8 cellular contexts compared by ENCODE assay signal in genomic region chr3:97971679-97972567, GRCh38. TPM values are rescaled to one million over a fixed set of nuclear protein-coding genes. Genes with fewer than 3 reads are reported as not detected.
DNase-seq lines count a peak whose midpoint lies in the region; ATAC-seq and TF ChIP-seq lines count a peak whose summit lies in the region.

TSS of gene RIOX2 (minus strand) at chr3:97972431. CDS start at chr3:97967593, 4,838 bp downstream.

- H3K4me3 ChIP-seq in GM12864 (ENCODE audit: low read depth, low read length) (peak within 1 kb of the TSS; percentile 89), HFF-Myc (replicated peaks; ENCODE audit: low read depth, low read length) (peak within 1 kb of the TSS; percentile 50)

- ATAC-seq in T-helper 17 cell = peak; percentile 96

- H3K27ac Mint-ChIP-seq in T-helper 17 cell = peak within 1 kb of the TSS; percentile 84

- TF ChIP-seq CTCF in GM12864 (IDR thresholded peaks at IDR 0.05; ENCODE audit: low read depth, low read length, missing control alignments) = no peak
- TF ChIP-seq CTCF in HFF-Myc (IDR thresholded peaks at IDR 0.05; ENCODE audit: low read depth, low read length, missing control alignments) = no peak

- peaks cover 2% of the 10 kb centered on the region for H3K36me3 Mint-ChIP-seq in T-helper 17 cell (ENCODE audit: low read depth)

- H3K9me3 ChIP-seq in T-helper 17 cell (ENCODE audit: control insufficient read depth, low read length, poor library complexity, severe bottlenecking) = no peaks in the 10 kb centered on the region

- H3K4me1 Mint-ChIP-seq in T-helper 17 cell = peaks cover 50% of the 10 kb centered on the region

- H3K4me3 Mint-ChIP-seq in T-helper 17 cell = peak within 1 kb of the TSS; percentile 93

- no peaks in the 10 kb centered on the region for H3K27me3 Mint-ChIP-seq in T-helper 17 cell

- DNase-seq in GM12864 (ENCODE audit: low read depth) (peak; percentile 54), HFF-Myc (ENCODE audit: extremely low read depth, low read depth) (no peak), NAMALWA (ENCODE audit: low spot score) (peak; percentile 92), T-helper 17 cell (peak; percentile 58 to 66 (median 58)), amygdala (lab: John Stamatoyannopoulos, UW) (peak in 52 of 56 donors; percentile 14 to 85 (median 60)), hepatic stellate cell (ENCODE audit: low spot score) (peak; percentile 74), retina (peak; percentile 81), OCI-M2 (lab: John Stamatoyannopoulos, UW; ENCODE audit: unreplicated experiment) (no peak)

RNA-seq across cellular contexts. Expression of gene RIOX2, which starts in this region (rescaled TPM):
- total RNA-seq in T-helper 17 cell = 10 to 100 TPM; 21.1 to 22.7 TPM

Comparison
In these comparisons a context has a peak if more than half of its experiments do, and no peak if none do; other contexts are left out.
1. DNase-seq: peak in GM12864 (single experiment), NAMALWA (single experiment), T-helper 17 cell (3 of 3), amygdala (52 of 56), hepatic stellate cell (single experiment) and retina (single experiment); none in HFF-Myc (single experiment) and OCI-M2 (single experiment).